ENCODE assay signal across 19 cellular contexts in the genomic region with DNA sequence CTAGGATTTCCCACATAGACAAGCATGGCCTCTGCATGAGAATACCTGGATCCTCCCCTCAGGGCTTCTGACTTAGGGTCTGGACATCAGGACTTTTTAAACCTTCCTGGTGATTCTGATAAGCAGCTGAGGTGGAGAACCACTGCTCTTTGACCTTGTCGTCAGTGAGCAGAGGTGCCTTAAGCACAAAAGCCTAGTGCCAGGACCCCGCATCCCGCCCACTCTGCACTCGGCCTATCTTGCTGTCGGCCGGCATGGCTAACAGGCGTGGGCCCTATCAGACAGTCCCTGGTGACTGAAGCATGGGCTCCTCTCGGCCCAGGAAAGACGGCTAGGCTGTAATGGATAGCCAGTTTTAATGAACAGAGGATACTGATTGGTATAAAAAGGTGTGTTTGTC.
"Had no signal": no experiment of that assay in that cellular context is flagged by ENCODE, and none has a peak within 500 bp of the region (broad histone marks: within the 10 kb centered on the region; RNA-seq: fewer than 3 reads in every experiment).

No MANE protein-coding gene starts in this region.

- H3K9me3 ChIP-seq: colonic mucosa, mucosa of descending colon, neutrophil, right atrium auricular region, tibial artery had no signal

- H3K27ac Mint-ChIP-seq: endodermal cell; stimulated activated memory B cell treated with anti-CD40 and anti-IgM and Interleukin-4, amounts not matched to agents 10 μg/mL and 1 μg/mL and 100 μg/mL, for 72 hours; stimulated activated naive CD8-positive, alpha-beta T cell treated with anti-CD3 and anti-CD28 coated beads, Interleukin-15, Interleukin-2, amounts not matched to agents 100 ng/mL and 50 ng/mL, for 24 hours had no signal

- H3K4me3 Mint-ChIP-seq: endodermal cell; stimulated activated memory B cell treated with anti-CD40 and anti-IgM and Interleukin-4, amounts not matched to agents 10 μg/mL and 1 μg/mL and 100 μg/mL, for 72 hours; stimulated activated naive CD8-positive, alpha-beta T cell treated with anti-CD3 and anti-CD28 coated beads, Interleukin-15, Interleukin-2, amounts not matched to agents 100 ng/mL and 50 ng/mL, for 24 hours had no signal

- DNase-seq: cerebellar nuclear complex; colonic mucosa; dermis blood vessel endothelial cell; endodermal cell; erythroblast; foreskin keratinocyte; head of caudate nucleus; hippocampal formation; kidney glomerular epithelial cell; mammary epithelial cell; mucosa of descending colon; naive thymus-derived CD8-positive, alpha-beta T cell; stimulated activated CD4-positive, alpha-beta T cell treated with anti-CD3 and anti-CD28 coated beads, Interleukin-4, amount 100 ng/mL, for 24 hours; tibial artery had no signal

- H3K9me3 Mint-ChIP-seq: endodermal cell; naive thymus-derived CD8-positive, alpha-beta T cell; stimulated activated memory B cell treated with anti-CD40 and anti-IgM and Interleukin-4, amounts not matched to agents 10 μg/mL and 1 μg/mL and 100 μg/mL, for 72 hours; stimulated activated naive CD8-positive, alpha-beta T cell treated with anti-CD3 and anti-CD28 coated beads, Interleukin-15, Interleukin-2, amounts not matched to agents 100 ng/mL and 50 ng/mL, for 24 hours had no signal

- H3K36me3 ChIP-seq: colonic mucosa had no signal

- ATAC-seq: foreskin keratinocyte; mucosa of descending colon; naive thymus-derived CD8-positive, alpha-beta T cell; stimulated activated memory B cell treated with anti-CD40 and anti-IgM and Interleukin-4, amounts not matched to agents 10 μg/mL and 1 μg/mL and 100 μg/mL, for 72 hours had no signal

- H3K4me3 ChIP-seq: colonic mucosa, mucosa of descending colon, right atrium auricular region, tibial artery had no signal

- H3K27ac ChIP-seq: colonic mucosa, foreskin keratinocyte, neutrophil, right atrium auricular region, tibial artery had no signal

- FAIRE-seq: endothelial cell of umbilical vein had no signal

- H3K4me1 ChIP-seq: foreskin keratinocyte had no signal

- H3K27me3 ChIP-seq: colonic mucosa, foreskin keratinocyte, right atrium auricular region, tibial artery had no signal

- H3K27me3 Mint-ChIP-seq: naive thymus-derived CD8-positive, alpha-beta T cell; stimulated activated memory B cell treated with anti-CD40 and anti-IgM and Interleukin-4, amounts not matched to agents 10 μg/mL and 1 μg/mL and 100 μg/mL, for 72 hours; stimulated activated naive CD8-positive, alpha-beta T cell treated with anti-CD3 and anti-CD28 coated beads, Interleukin-15, Interleukin-2, amounts not matched to agents 100 ng/mL and 50 ng/mL, for 24 hours had no signal
